In genomic region chr6:63919556-63920110, GRCh38 we compare ENCODE assay signal across 31 cellular contexts.
"Had no signal": no experiment of that assay in that cellular context is flagged by ENCODE, and none has a peak within 500 bp of the region (broad histone marks: within the 10 kb centered on the region; RNA-seq: fewer than 3 reads in every experiment).

No MANE protein-coding gene starts in this region.

- H3K9me3 Mint-ChIP-seq: activated CD4-positive, alpha-beta memory T cell treated with anti-CD3 and anti-CD28 coated beads, Interleukin-2, amount 10 ng/mL, durations not matched to agents 7 days and 5 days; activated naive CD4-positive, alpha-beta T cell treated with anti-CD3 and anti-CD28 coated beads, Interleukin-2, amount 10 ng/mL, durations not matched to agents 7 days and 5 days; activated naive CD8-positive, alpha-beta T cell treated with anti-CD3 and anti-CD28 coated beads, Interleukin-2, amount 50 U/mL, for 24 hours had no signal

- ATAC-seq: activated CD8-positive, alpha-beta memory T cell treated with anti-CD3 and anti-CD28 coated beads, Interleukin-2, amount 10 ng/mL, durations not matched to agents 7 days and 5 days; activated naive CD8-positive, alpha-beta T cell treated with anti-CD3 and anti-CD28 coated beads, Interleukin-2, amount 50 U/mL, for 24 hours; Panc1 had no signal

- H3K27me3 Mint-ChIP-seq: activated CD4-positive, alpha-beta memory T cell treated with anti-CD3 and anti-CD28 coated beads, Interleukin-2, amount 10 ng/mL, durations not matched to agents 7 days and 5 days; activated CD8-positive, alpha-beta memory T cell treated with anti-CD3 and anti-CD28 coated beads, Interleukin-2, amount 10 ng/mL, durations not matched to agents 7 days and 5 days; activated naive CD4-positive, alpha-beta T cell treated with anti-CD3 and anti-CD28 coated beads, Interleukin-2, amount 10 ng/mL, durations not matched to agents 7 days and 5 days; activated naive CD8-positive, alpha-beta T cell treated with anti-CD3 and anti-CD28 coated beads, Interleukin-2, amount 50 U/mL, for 24 hours; brain had no signal

- H3K4me1 ChIP-seq: SJCRH30 had no signal

- DNase-seq: activated CD4-positive, alpha-beta memory T cell treated with anti-CD3 and anti-CD28 coated beads, Interleukin-2, amount 10 ng/mL, durations not matched to agents 7 days and 5 days; activated CD4-positive, alpha-beta T cell treated with anti-CD3 and anti-CD28 coated beads for 1 hour; activated CD4-positive, alpha-beta T cell treated with anti-CD3 and anti-CD28 coated beads for 48 hours; activated CD4-positive, CD25-positive, alpha-beta regulatory T cell; activated CD8-positive, alpha-beta memory T cell treated with anti-CD3 and anti-CD28 coated beads for 24 hours; activated CD8-positive, alpha-beta memory T cell treated with anti-CD3 and anti-CD28 coated beads, Interleukin-2, amount 10 ng/mL, durations not matched to agents 7 days and 5 days; activated CD8-positive, alpha-beta memory T cell treated with anti-CD3 and anti-CD28 coated beads, Interleukin-2, amount 50 U/mL, for 48 hours; activated effector memory CD4-positive, alpha-beta T cell treated with Interleukin-2 at 50 U/mL for 16 hours; activated naive CD4-positive, alpha-beta T cell treated with anti-CD3 and anti-CD28 coated beads, Interleukin-2, amount 10 ng/mL, durations not matched to agents 7 days and 5 days; activated naive CD8-positive, alpha-beta T cell treated with anti-CD3 and anti-CD28 coated beads, Interleukin-2, amount 50 U/mL, for 24 hours; activated T-cell treated with anti-CD3 and anti-CD28 coated beads, Interleukin-2, amount 50 U/mL, for 48 hours; anterior cingulate cortex; central memory CD4-positive, alpha-beta T cell; MM.1S; MV-4-11; NCI-H1092; NCI-H1436 treated with DMSO at 0.1 percent for 48 hours; NCI-H1694 treated with DMSO at 0.1 percent for 48 hours; NCI-H2029; NCI-H345; NCI-H524 treated with DMSO at 0.1 percent for 48 hours; SHP77; SJCRH30; SW 1271; T-helper 1 cell; T1000; WERI-Rb-1 had no signal

- H3K27ac Mint-ChIP-seq: activated CD4-positive, alpha-beta memory T cell treated with anti-CD3 and anti-CD28 coated beads, Interleukin-2, amount 10 ng/mL, durations not matched to agents 7 days and 5 days; activated CD8-positive, alpha-beta memory T cell treated with anti-CD3 and anti-CD28 coated beads, Interleukin-2, amount 10 ng/mL, durations not matched to agents 7 days and 5 days; activated naive CD4-positive, alpha-beta T cell treated with anti-CD3 and anti-CD28 coated beads, Interleukin-2, amount 10 ng/mL, durations not matched to agents 7 days and 5 days; activated naive CD8-positive, alpha-beta T cell; activated naive CD8-positive, alpha-beta T cell treated with anti-CD3 and anti-CD28 coated beads, Interleukin-2, amount 50 U/mL, for 24 hours had no signal

- H3K4me3 ChIP-seq: SJCRH30, SK-N-MC had no signal

- H3K27ac ChIP-seq: SJCRH30, SK-N-MC, WERI-Rb-1 had no signal

- H3K36me3 Mint-ChIP-seq: activated CD8-positive, alpha-beta memory T cell treated with anti-CD3 and anti-CD28 coated beads, Interleukin-2, amount 10 ng/mL, durations not matched to agents 7 days and 5 days; activated naive CD4-positive, alpha-beta T cell treated with anti-CD3 and anti-CD28 coated beads, Interleukin-2, amount 10 ng/mL, durations not matched to agents 7 days and 5 days; activated naive CD8-positive, alpha-beta T cell; brain had no signal

- H3K36me3 ChIP-seq: SJCRH30, WERI-Rb-1 had no signal

- H3K4me3 Mint-ChIP-seq: activated CD4-positive, alpha-beta memory T cell treated with anti-CD3 and anti-CD28 coated beads, Interleukin-2, amount 10 ng/mL, durations not matched to agents 7 days and 5 days; activated CD8-positive, alpha-beta memory T cell treated with anti-CD3 and anti-CD28 coated beads, Interleukin-2, amount 10 ng/mL, durations not matched to agents 7 days and 5 days; activated naive CD4-positive, alpha-beta T cell treated with anti-CD3 and anti-CD28 coated beads, Interleukin-2, amount 10 ng/mL, durations not matched to agents 7 days and 5 days; activated naive CD8-positive, alpha-beta T cell; activated naive CD8-positive, alpha-beta T cell treated with anti-CD3 and anti-CD28 coated beads, Interleukin-2, amount 50 U/mL, for 24 hours; brain had no signal

- H3K9me3 ChIP-seq: SJCRH30 had no signal

- H3K4me1 Mint-ChIP-seq: activated CD4-positive, alpha-beta memory T cell treated with anti-CD3 and anti-CD28 coated beads, Interleukin-2, amount 10 ng/mL, durations not matched to agents 7 days and 5 days; activated CD8-positive, alpha-beta memory T cell treated with anti-CD3 and anti-CD28 coated beads, Interleukin-2, amount 10 ng/mL, durations not matched to agents 7 days and 5 days; activated naive CD4-positive, alpha-beta T cell treated with anti-CD3 and anti-CD28 coated beads, Interleukin-2, amount 10 ng/mL, durations not matched to agents 7 days and 5 days; activated naive CD8-positive, alpha-beta T cell treated with anti-CD3 and anti-CD28 coated beads, Interleukin-2, amount 50 U/mL, for 24 hours had no signal
